9 cellular contexts compared by ENCODE assay signal in the genomic region with DNA sequence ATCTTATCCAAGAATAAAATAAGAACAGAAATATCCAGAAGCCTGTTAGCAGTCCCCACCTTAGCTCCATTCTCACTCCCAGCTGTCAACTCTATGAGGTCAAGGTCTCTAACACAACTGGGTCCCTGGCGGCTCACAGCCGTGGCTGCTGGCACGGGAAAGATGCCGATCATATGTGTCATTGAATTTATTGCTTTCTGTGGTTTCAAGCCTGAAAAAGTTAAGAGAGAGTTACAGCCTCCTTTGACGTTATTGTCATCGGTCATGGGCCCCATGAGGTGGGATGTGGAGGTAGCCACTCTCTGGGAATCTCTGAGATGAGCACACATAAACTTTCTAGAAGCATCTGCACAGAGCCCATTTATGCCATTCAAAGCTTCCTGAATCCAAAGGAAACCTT. TPM values are rescaled to one million over a fixed set of nuclear protein-coding genes. Genes with fewer than 3 reads are reported as not detected.
DNase-seq lines count a peak whose midpoint lies in the region; ATAC-seq, FAIRE-seq and TF ChIP-seq lines count a peak whose summit lies in the region.
"Had no signal": no experiment of that assay in that cellular context is flagged by ENCODE, and none has a peak within 500 bp of the region (broad histone marks: within the 10 kb centered on the region; RNA-seq: fewer than 3 reads in every experiment).

No MANE protein-coding gene starts in this region.

- no peaks in the 10 kb centered on the region for H3K79me1 ChIP-seq in mesendoderm (ENCODE audit: low read length)

- no peak overlapping the region for H3K4me2 ChIP-seq in GM12878 (ENCODE audit: control insufficient read depth, insufficient read depth)
- H3K4me2 ChIP-seq in mesendoderm (ENCODE audit: low read length): no peak overlapping the region

- H3K4me3 ChIP-seq in GM12878 (no peak overlapping the region), mesendoderm (ENCODE audit: low read length) (no peak overlapping the region)

- ATAC-seq in GM12878 (peak; percentile 38), GM21529 (IDR thresholded peaks at IDR 0.05; ENCODE audit: unreplicated experiment) (no peak)

- H3K36me3 ChIP-seq in GM12878 (ENCODE audit: control insufficient read depth in 2 of 2, insufficient read depth in 2 of 2, low read length in 1 of 2) (no peaks in the 10 kb centered on the region), mesendoderm (ENCODE audit: control insufficient read depth, insufficient read depth, low read length) (no peaks in the 10 kb centered on the region)

- TF ChIP-seq RAD21 in GM12878 (IDR thresholded peaks at IDR 0.05; ENCODE audit: insufficient read depth, low read depth, low read length): no peak

- CTCF ChIA-PET in GM12878 (lab: Yijun Ruan, JAX): interaction anchor here (0.7 to 1.3 kb wide), 3 partner anchors 13 to 294 kb away, joined by 3 read pairs; no protein-coding TSS in a partner anchor

- in situ Hi-C loops in GM12878 (cut with MboI): no loop called here

- H4K8ac ChIP-seq in mesendoderm (ENCODE audit: low read depth, low read length): no peak overlapping the region

- no peak for TF ChIP-seq POLR2A in GM12878 (IDR thresholded peaks at IDR 0.05; ENCODE audit: low read depth, low read length)

- POLR2A ChIA-PET in GM12878 (lab: Charles Lee): no interaction called here

- H3K27me3 ChIP-seq in GM12878 (replicated peaks in 1 of 2; ENCODE audit: control insufficient read depth in 2 of 2, insufficient read depth in 2 of 2, low read length in 1 of 2): no peaks in the 10 kb centered on the region; a peak in 1 of 4 replicates
- no peaks in the 10 kb centered on the region for H3K27me3 ChIP-seq in mesendoderm (ENCODE audit: insufficient read depth, low read length, poor library complexity)

- no peaks in the 10 kb centered on the region for H4K20me1 ChIP-seq in GM12878 (ENCODE audit: control insufficient read depth, insufficient read depth)

- BruUV-seq in GM12878 (replicated peaks; lab: Mats Ljungman, UMichigan): no TSS peak

- DNase-seq in AG08396 (ENCODE audit: low spot score): peak; percentile 74
- DNase-seq in LHCN-M2 (ENCODE audit: low read depth): peak; percentile 98
- DNase-seq in GM12878 (ENCODE audit: low read depth, low spot score): no peak
- peak; percentile 69 for DNase-seq in mesendoderm
- DNase-seq in OCI-M2 (lab: John Stamatoyannopoulos, UW; ENCODE audit: unreplicated experiment): no peak
- DNase-seq in cardiac septum (ENCODE audit: low spot score): no peak
- no peak for DNase-seq in stimulated activated CD4-positive, alpha-beta T cell treated with anti-CD3 and anti-CD28 coated beads, Interleukin-12 subunit alpha, Interleukin-12 subunit beta, amount 100 ng/mL, for 4 hours
- DNase-seq: Kasumi-1 had no signal

- no peak for FAIRE-seq in GM12878 (lab: Jason Lieb, UNC)

- H2BK120ac ChIP-seq in mesendoderm (ENCODE audit: low read depth, low read length): no peak overlapping the region

- H3K27ac ChIP-seq in GM12878 (ENCODE audit: control insufficient read depth, insufficient read depth) (no peak overlapping the region), mesendoderm (ENCODE audit: low read depth, low read length) (no peak overlapping the region)

- H3K4ac ChIP-seq in mesendoderm (ENCODE audit: low read depth, low read length): no peak overlapping the region

- no peak overlapping the region for H2AFZ ChIP-seq in GM12878 (ENCODE audit: control insufficient read depth, low read depth, low read length)

- intact Hi-C loops in GM12878 (cut with micrococcal nuclease; ENCODE audit: unreplicated experiment): loop anchor here (1.0 kb wide), 1 partner anchor 15 kb away; no protein-coding TSS in a partner anchor
- intact Hi-C loops in cardiac septum (cut with DNase I): no loop called here

- WGBS in GM12878 (ENCODE audit: insufficient coverage, insufficient replicate concordance, low lambda C conversion rate, missing lambda C conversion rate): 11% methylated on average over 6 of the region's 6 CpGs
- no CpG with 5 or more reads among the region's 6 CpGs for WGBS in mesendoderm (ENCODE audit: extremely low coverage, insufficient coverage, low lambda C conversion rate)

- no peak overlapping the region for H3K18ac ChIP-seq in mesendoderm (ENCODE audit: low read length)

- SMC1A ChIA-PET in GM12878 (lab: Charles Lee; ENCODE audit: uncharacterized antibody, unreplicated experiment): no interaction called here

- H3K79me2 ChIP-seq in GM12878 (ENCODE audit: control insufficient read depth, insufficient read depth, low read length): no peaks in the 10 kb centered on the region
- no peaks in the 10 kb centered on the region for H3K79me2 ChIP-seq in mesendoderm (ENCODE audit: control insufficient read depth, insufficient read depth, low read length)

- no peak overlapping the region for H3K56ac ChIP-seq in mesendoderm (ENCODE audit: low read length)

- H3K23ac ChIP-seq in mesendoderm (ENCODE audit: low read length): no peak overlapping the region

- H3K9ac ChIP-seq in GM12878 (ENCODE audit: control insufficient read depth, insufficient read depth, low read length) (no peak overlapping the region), mesendoderm (ENCODE audit: low read length) (no peak overlapping the region)

- no peaks in the 10 kb centered on the region for H3K4me1 ChIP-seq in GM12878 (ENCODE audit: control insufficient read depth, insufficient read depth, low read length)
- no peaks in the 10 kb centered on the region for H3K4me1 ChIP-seq in mesendoderm (ENCODE audit: control insufficient read depth, low read depth, low read length)

- RAD21 ChIA-PET in GM12878 (lab: Charles Lee; ENCODE audit: unreplicated experiment): no interaction called here

- no peak overlapping the region for H2BK15ac ChIP-seq in mesendoderm (replicated peaks; ENCODE audit: low read depth)

- no peak overlapping the region for H4K5ac ChIP-seq in mesendoderm (ENCODE audit: low read length)

- TF ChIP-seq EP300 in GM12878 (IDR thresholded peaks at IDR 0.05; ENCODE audit: borderline replicate concordance in 1 of 2, control insufficient read depth in 1 of 2, low read depth in 2 of 2, low read length in 2 of 2): no peak

- TF ChIP-seq CTCF in GM12878 (IDR thresholded peaks at IDR 0.05 in 2 of 3, conservative IDR thresholded peaks at IDR 0.05 in 1 of 3; ENCODE audit: control insufficient read depth in 2 of 3, extremely low read depth in 1 of 3, insufficient read depth in 1 of 3, low read depth in 3 of 3, low read length in 3 of 3): no peak

- H2AK5ac ChIP-seq in mesendoderm (ENCODE audit: low read length): no peak overlapping the region

- H3K9me3 ChIP-seq in GM12878 (replicated peaks; ENCODE audit: control insufficient read depth, insufficient read depth, low read length): no peaks in the 10 kb centered on the region

- H2BK5ac ChIP-seq in mesendoderm (ENCODE audit: low read length): no peak overlapping the region

TF ChIP-seq in GM12878, 131 proteins besides CTCF, POLR2A, EP300 and RAD21:
- TF ChIP-seq RUNX3 (IDR thresholded peaks at IDR 0.05; ENCODE audit: low read length) (no peak), NFXL1 (IDR thresholded peaks at IDR 0.05; ENCODE audit: borderline replicate concordance) (no peak)

RNA-seq across cellular contexts. Expression of a gene that starts 28.7 kb away (rescaled TPM):
- total RNA-seq in LHCN-M2 (2014; rRNA removed) (7.1 and 8.3 TPM in 2 replicates), GM12878 (2014; rRNA removed) (11.5 and 14.4 TPM in 2 replicates), GM12878 (2014; rRNA removed; fragmentation: Illumina TruSeq; extraction: Trizol) (6.8 and 8.5 TPM in 2 replicates), GM12878 (2021) (14.5 and 15.6 TPM in 2 replicates), cardiac septum (1.5 TPM)
- polyA plus RNA-seq in LHCN-M2 (2012): 6.6 TPM
- total RNA-seq in GM12878 (2013; cell fraction: nucleolus; rRNA removed): 89.9 and 109 TPM in 2 replicates
- polyA plus RNA-seq in GM12878 (2011; ENCODE audit: low read depth): 16.6 TPM
- polyA plus RNA-seq in GM12878 (2011; rRNA removed) (24.3 and 27.2 TPM in 2 replicates), GM12878 (2014; fragmentation: Illumina TruSeq; extraction: Trizol) (9.4 and 13.3 TPM in 2 replicates), GM12878 (2014; fragmentation: Nextera tagmentation; extraction: Ambion mirVana) (1 to 10 TPM; 2.9 to 6.6 TPM), GM12878 (2014; rRNA removed) (8.0 and 8.8 TPM in 2 replicates), GM12878 (2016; fragmentation: Nextera tagmentation; extraction: Ambion mirVana) (1 to 10 TPM; 3.4 to 4.9 TPM)
- 20.0 and 24.5 TPM in 2 replicates for polyA plus RNA-seq in GM12878 (2011; cell fraction: cytosol; rRNA removed)
- polyA plus RNA-seq in GM12878 (2011; cell fraction: nucleus; rRNA removed): 34.6 and 38.3 TPM in 2 replicates
- polyA plus RNA-seq in GM12878 (2012): 21.2 and 25.6 TPM in 2 replicates
- polyA minus RNA-seq in GM12878 (2011; rRNA and poly(A)+ RNA removed): 31.6 and 32.4 TPM in 2 replicates
- 11.0 and 14.5 TPM in 2 replicates for polyA minus RNA-seq in GM12878 (2011; cell fraction: cytosol; rRNA and poly(A)+ RNA removed)
- polyA minus RNA-seq in GM12878 (2011; cell fraction: nucleus; rRNA and poly(A)+ RNA removed): 29.9 and 39.4 TPM in 2 replicates
- polyA plus RNA-seq in mesendoderm (2013, experiment 1 of 2): 15.9 TPM
- polyA plus RNA-seq in mesendoderm (2013, experiment 2 of 2): 16.6 TPM

Comparison
In these comparisons a context has a peak if more than half of its experiments do, and no peak if none do; other contexts are left out.
1. DNase-seq: peak in AG08396 (single experiment), LHCN-M2 (single experiment) and mesendoderm (single experiment); none in GM12878 (single experiment), OCI-M2 (single experiment), cardiac septum (single experiment) and stimulated activated CD4-positive, alpha-beta T cell treated with anti-CD3 and anti-CD28 coated beads, Interleukin-12 subunit alpha, Interleukin-12 subunit beta, amount 100 ng/mL, for 4 hours (single experiment).